Comparison of ENCODE assay signal across 8 cellular contexts in genomic region chr15:98648654-98649537, GRCh38. TPM values are rescaled to one million over a fixed set of nuclear protein-coding genes. Genes with fewer than 3 reads are reported as not detected.
DNase-seq lines count a peak whose midpoint lies in the region; ATAC-seq, FAIRE-seq and TF ChIP-seq lines count a peak whose summit lies in the region.

No MANE protein-coding gene starts in this region.

- H3K9me3 ChIP-seq in vagina, result no peaks in the 10 kb centered on the region

- H3K27me3 ChIP-seq in vagina, result no peaks in the 10 kb centered on the region

- FAIRE-seq in frontal cortex (lab: Jason Lieb, UNC), result no peak

- H3K27ac ChIP-seq in vagina, result peak overlapping the region; percentile 95

- no peak for TF ChIP-seq POLR2A in vagina (IDR thresholded peaks at IDR 0.05)

- TF ChIP-seq CTCF in neural crest cell (conservative IDR thresholded peaks at IDR 0.05) (no peak), vagina (IDR thresholded peaks at IDR 0.05) (no peak)

- peak; percentile 28 for DNase-seq in NCI-H345 (lab: John Stamatoyannopoulos, UW)
- no peak for DNase-seq in NCI-H345 treated with DMSO at 0.1 percent for 48 hours (lab: John Stamatoyannopoulos, UW; ENCODE audit: unreplicated experiment)
- peak; percentile 38 to 50 for DNase-seq in NOMO-1 (lab: John Stamatoyannopoulos, UW; ENCODE audit: unreplicated experiment in 2 of 2)
- DNase-seq in activated T-helper 2 cell treated with anti-CD3 and anti-CD28 coated beads, Interferon-gamma antibody, Interleukin-2, Interleukin-4, amounts not matched to agents 10 μg/mL and 5 μg/mL and 100 μg/mL, durations not matched to agents 14 hours and 24 hours and 36 hours (ENCODE audit: low spot score), result peak; percentile 22
- DNase-seq in frontal cortex (ENCODE audit: low spot score in 2 of 2), result peak; percentile 51 to 75
- peak; percentile 32 for DNase-seq in neural crest cell (ENCODE audit: low read depth, low spot score)
- DNase-seq in vagina (ENCODE audit: extremely low spot score in 2 of 2), result no peak

- H3K27ac Mint-ChIP-seq in activated T-helper 2 cell treated with anti-CD3 and anti-CD28 coated beads, Interferon-gamma antibody, Interleukin-2, Interleukin-4, amounts not matched to agents 10 μg/mL and 5 μg/mL and 100 μg/mL, durations not matched to agents 14 hours and 24 hours and 36 hours, result peak overlapping the region; percentile 92
- peak overlapping the region; percentile 91 for H3K27ac Mint-ChIP-seq in neural crest cell (ENCODE audit: unreplicated experiment)

- no peaks in the 10 kb centered on the region for H3K9me3 Mint-ChIP-seq in activated T-helper 2 cell treated with anti-CD3 and anti-CD28 coated beads, Interferon-gamma antibody, Interleukin-2, Interleukin-4, amounts not matched to agents 10 μg/mL and 5 μg/mL and 100 μg/mL, durations not matched to agents 14 hours and 24 hours and 36 hours
- no peaks in the 10 kb centered on the region for H3K9me3 Mint-ChIP-seq in neural crest cell

- peak overlapping the region; percentile 85 for H3K4me3 Mint-ChIP-seq in activated T-helper 2 cell treated with anti-CD3 and anti-CD28 coated beads, Interferon-gamma antibody, Interleukin-2, Interleukin-4, amounts not matched to agents 10 μg/mL and 5 μg/mL and 100 μg/mL, durations not matched to agents 14 hours and 24 hours and 36 hours (ENCODE audit: low read depth)
- H3K4me3 Mint-ChIP-seq in neural crest cell, result peak overlapping the region; percentile 89

- peak; percentile 27 for ATAC-seq in HG02763 (IDR thresholded peaks at IDR 0.05; ENCODE audit: unreplicated experiment)

- H3K4me1 Mint-ChIP-seq in activated T-helper 2 cell treated with anti-CD3 and anti-CD28 coated beads, Interferon-gamma antibody, Interleukin-2, Interleukin-4, amounts not matched to agents 10 μg/mL and 5 μg/mL and 100 μg/mL, durations not matched to agents 14 hours and 24 hours and 36 hours (ENCODE audit: low read depth), result peaks cover 30% of the 10 kb centered on the region
- peaks cover 30% of the 10 kb centered on the region for H3K4me1 Mint-ChIP-seq in neural crest cell

- no peaks in the 10 kb centered on the region for H3K36me3 Mint-ChIP-seq in activated T-helper 2 cell treated with anti-CD3 and anti-CD28 coated beads, Interferon-gamma antibody, Interleukin-2, Interleukin-4, amounts not matched to agents 10 μg/mL and 5 μg/mL and 100 μg/mL, durations not matched to agents 14 hours and 24 hours and 36 hours (ENCODE audit: low read depth)
- no peaks in the 10 kb centered on the region for H3K36me3 Mint-ChIP-seq in neural crest cell (ENCODE audit: low read depth)

- intact Hi-C loops in activated T-helper 2 cell treated with anti-CD3 and anti-CD28 coated beads, Interferon-gamma antibody, Interleukin-2, Interleukin-4, amounts not matched to agents 10 μg/mL and 5 μg/mL and 100 μg/mL, durations not matched to agents 14 hours and 24 hours and 36 hours (cut with micrococcal nuclease), result loop anchor here (1.0 to 2.0 kb wide), 2 partner anchors 130 to 204 kb away; no protein-coding TSS in a partner anchor
- intact Hi-C loops in vagina (cut with DNase I), result loop anchor here (10.0 kb wide), 1 partner anchor 436 kb away; no protein-coding TSS in a partner anchor

- peaks cover 49% of the 10 kb centered on the region for H3K27me3 Mint-ChIP-seq in activated T-helper 2 cell treated with anti-CD3 and anti-CD28 coated beads, Interferon-gamma antibody, Interleukin-2, Interleukin-4, amounts not matched to agents 10 μg/mL and 5 μg/mL and 100 μg/mL, durations not matched to agents 14 hours and 24 hours and 36 hours (ENCODE audit: low read depth)
- peaks cover 58% of the 10 kb centered on the region for H3K27me3 Mint-ChIP-seq in neural crest cell (ENCODE audit: low read depth)

- no peaks in the 10 kb centered on the region for H3K36me3 ChIP-seq in vagina

- peak overlapping the region; percentile 71 to 82 for H3K4me3 ChIP-seq in vagina

- H3K4me1 ChIP-seq in vagina, result peaks cover 19% of the 10 kb centered on the region

RNA-seq across cellular contexts. Expression of gene IGF1R, which starts 0.6 kb away (rescaled TPM):
- 31.1 and 46.2 TPM in 2 replicates for total RNA-seq in activated T-helper 2 cell treated with anti-CD3 and anti-CD28 coated beads, Interferon-gamma antibody, Interleukin-2, Interleukin-4, amounts not matched to agents 10 μg/mL and 5 μg/mL and 100 μg/mL, durations not matched to agents 14 hours and 24 hours and 36 hours
- 28.1 TPM for total RNA-seq in frontal cortex
- total RNA-seq in neural crest cell, result 67.6 and 70.3 TPM in 2 replicates
- total RNA-seq in vagina, result 97.7 TPM

Comparison
In these comparisons a context has a peak if more than half of its experiments do, and no peak if none do; other contexts are left out.
1. DNase-seq: peak in NCI-H345 (single experiment), NOMO-1 (2 of 2), activated T-helper 2 cell treated with anti-CD3 and anti-CD28 coated beads, Interferon-gamma antibody, Interleukin-2, Interleukin-4, amounts not matched to agents 10 μg/mL and 5 μg/mL and 100 μg/mL, durations not matched to agents 14 hours and 24 hours and 36 hours (single experiment), frontal cortex (2 of 2) and neural crest cell (single experiment); none in NCI-H345 treated with DMSO at 0.1 percent for 48 hours (single experiment) and vagina (0 of 2).